ENCODE assay signal across 20 cellular contexts in genomic region chr2:190682168-190682567, GRCh38. TPM values are rescaled to one million over a fixed set of nuclear protein-coding genes. Genes with fewer than 3 reads are reported as not detected.
DNase-seq lines count a peak whose midpoint lies in the region; ATAC-seq and TF ChIP-seq lines count a peak whose summit lies in the region.
"Had no signal": no experiment of that assay in that cellular context is flagged by ENCODE, and none has a peak within 500 bp of the region (broad histone marks: within the 10 kb centered on the region; RNA-seq: fewer than 3 reads in every experiment).

No MANE protein-coding gene starts in this region.

- TF ChIP-seq POLR2A in uterus (IDR thresholded peaks at IDR 0.05), result no peak

- H3K9me3 ChIP-seq in uterus, result no peaks in the 10 kb centered on the region
- H3K9me3 ChIP-seq: gastroesophageal sphincter, SJSA1 had no signal

- peak overlapping the region; percentile 41 for H3K27ac ChIP-seq in brain microvascular endothelial cell
- no peak overlapping the region for H3K27ac ChIP-seq in uterus
- H3K27ac ChIP-seq: gastroesophageal sphincter, SJSA1 had no signal

- in situ Hi-C loops in brain microvascular endothelial cell (cut with HindIII; ENCODE audit: low pct_ligation_motif_present, low sequenced_read_pairs), result no loop called here

- H3K27me3 ChIP-seq in brain microvascular endothelial cell (replicated peaks), result no peaks in the 10 kb centered on the region
- H3K27me3 ChIP-seq in uterus, result no peaks in the 10 kb centered on the region
- H3K27me3 ChIP-seq: gastroesophageal sphincter, SJSA1 had no signal

- H3K4me1 ChIP-seq in uterus, result no peaks in the 10 kb centered on the region
- H3K4me1 ChIP-seq: SJSA1 had no signal

- no peak overlapping the region for H3K4me3 ChIP-seq in brain microvascular endothelial cell (ENCODE audit: low read depth, low read length)
- H3K4me3 ChIP-seq in uterus, result no peak overlapping the region
- H3K4me3 ChIP-seq: gastroesophageal sphincter, SJSA1 had no signal

- DNase-seq in EH (ENCODE audit: low read depth) (peak; percentile 46), LHCN-M2 (ENCODE audit: low read depth) (peak; percentile 73), brain microvascular endothelial cell (peak; percentile 61), kidney tubule cell (ENCODE audit: low spot score) (peak; percentile 71), KG1 (lab: John Stamatoyannopoulos, UW) (no peak), uterus (no peak)
- DNase-seq: activated CD4-positive, alpha-beta T cell treated with anti-CD3 and anti-CD28 coated beads for 4 hours; activated gamma-delta T cell; amniotic stem cell; CD4-positive, CD25-positive, alpha-beta regulatory T cell; MM.1S; nucleus accumbens; right cardiac atrium; T-helper 9 cell had no signal

- peaks cover 7% of the 10 kb centered on the region for H3K36me3 ChIP-seq in brain microvascular endothelial cell (replicated peaks)
- H3K36me3 ChIP-seq in uterus, result no peaks in the 10 kb centered on the region

- intact Hi-C loops in uterus (cut with DNase I; ENCODE audit: low total_unique reads), result no loop called here

- ATAC-seq in SK-N-SH treated with all-trans-retinoic acid at 6 μM for 48 hours, result no peak
- ATAC-seq in activated CD4-positive, CD25-positive, alpha-beta regulatory T cell treated with anti-CD3 and anti-CD28 coated beads, Interleukin-2, amount 50 U/mL, for 24 hours, result no peak
- ATAC-seq: gastroesophageal sphincter; left lobe of liver; stimulated activated memory B cell treated with anti-CD40 and anti-IgM and Interleukin-4, amounts not matched to agents 10 μg/mL and 1 μg/mL and 100 μg/mL, for 72 hours had no signal

- no peak for TF ChIP-seq CTCF in brain microvascular endothelial cell (IDR thresholded peaks at IDR 0.05; ENCODE audit: low read depth, low read length, missing control alignments)
- TF ChIP-seq CTCF in uterus (IDR thresholded peaks at IDR 0.05), result no peak

TF ChIP-seq in SK-N-SH treated with all-trans-retinoic acid at 6 μM for 48 hours, 23 proteins besides CTCF, POLR2A, EP300 and RAD21:
- TF ChIP-seq BACH2 (CRISPR knock-in tag; IDR thresholded peaks at IDR 0.05; ENCODE audit: borderline replicate concordance) (no peak), ZFP3 (CRISPR knock-in tag; IDR thresholded peaks at IDR 0.05) (no peak), ISL1 (CRISPR knock-in tag; IDR thresholded peaks at IDR 0.05) (no peak), ZNF565 (CRISPR knock-in tag; conservative IDR thresholded peaks at IDR 0.05; ENCODE audit: low read depth) (no peak), ZNF8 (CRISPR knock-in tag; IDR thresholded peaks at IDR 0.05) (no peak), ZC3H10 (CRISPR knock-in tag; IDR thresholded peaks at IDR 0.05) (no peak), SNAI2 (CRISPR knock-in tag; IDR thresholded peaks at IDR 0.05) (no peak), GLIS3 (CRISPR knock-in tag; IDR thresholded peaks at IDR 0.05) (no peak), TSHZ2 (CRISPR knock-in tag; IDR thresholded peaks at IDR 0.05) (no peak), POU6F1 (CRISPR knock-in tag; IDR thresholded peaks at IDR 0.05; ENCODE audit: borderline replicate concordance, low read depth) (no peak), TCF4 (CRISPR knock-in tag; IDR thresholded peaks at IDR 0.05; ENCODE audit: borderline replicate concordance) (no peak), PATZ1 (CRISPR knock-in tag; IDR thresholded peaks at IDR 0.05; ENCODE audit: borderline replicate concordance) (no peak), ZNF70 (CRISPR knock-in tag; IDR thresholded peaks at IDR 0.05) (no peak), ZFP30 (CRISPR knock-in tag; IDR thresholded peaks at IDR 0.05) (no peak), ESRRG (CRISPR knock-in tag; IDR thresholded peaks at IDR 0.05) (no peak), CREB5 (CRISPR knock-in tag; IDR thresholded peaks at IDR 0.05; ENCODE audit: low read depth) (no peak), OSR1 (CRISPR knock-in tag; IDR thresholded peaks at IDR 0.05) (no peak), PPARA (CRISPR knock-in tag; IDR thresholded peaks at IDR 0.05; ENCODE audit: borderline replicate concordance) (no peak)
TF ChIP-seq in SK-N-SH treated with all-trans-retinoic acid at 6 μM for 48 hours: peak in this region for 0.

RNA-seq across cellular contexts. Expression of gene NAB1, which starts 33.3 kb away (rescaled TPM):
- total RNA-seq in LHCN-M2 (2014; rRNA removed) (39.4 and 43.1 TPM in 2 replicates), uterus (100 to 1,000 TPM in 1 of 4 donors, 10 to 100 TPM in 3; 59.2 to 132 (median 78.2) TPM)
- 8.9 TPM for polyA plus RNA-seq in LHCN-M2 (2012)

Comparison
In these comparisons a context has a peak if more than half of its experiments do, and no peak if none do; other contexts are left out.
1. DNase-seq: peak in EH (single experiment), LHCN-M2 (single experiment), brain microvascular endothelial cell (single experiment) and kidney tubule cell (single experiment); none in KG1 (single experiment) and uterus (0 of 2).